In the genomic region with DNA sequence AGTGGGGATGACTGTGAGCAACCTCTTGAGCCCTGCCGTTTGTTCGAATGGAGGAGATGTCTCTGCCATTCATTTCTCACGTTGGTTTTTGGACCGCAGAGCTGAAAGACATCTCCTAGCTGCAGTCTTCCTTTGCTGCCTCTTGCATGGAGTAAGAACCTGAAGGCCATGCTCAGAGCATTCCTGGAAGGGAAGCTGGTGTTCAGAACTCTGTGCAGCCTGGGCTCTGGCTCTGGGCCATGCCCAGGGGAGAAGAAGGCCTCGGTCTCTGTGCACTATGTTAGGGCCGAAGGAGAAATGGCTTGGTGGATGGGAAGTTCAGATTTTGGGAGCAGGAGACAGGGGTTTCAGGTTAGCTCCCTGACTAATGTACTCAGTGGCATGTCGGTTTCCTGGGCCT, we compare ENCODE assay signal across 17 cellular contexts. TPM values are rescaled to one million over a fixed set of nuclear protein-coding genes. Genes with fewer than 3 reads are reported as not detected.
"Had no signal": no experiment of that assay in that cellular context is flagged by ENCODE, and none has a peak within 500 bp of the region (broad histone marks: within the 10 kb centered on the region; RNA-seq: fewer than 3 reads in every experiment).

No MANE protein-coding gene starts in this region.

- ATAC-seq: psoas muscle, sciatic nerve, T-cell had no signal

- H3K9ac ChIP-seq: SK-N-SH had no signal

- H3K9me3 ChIP-seq: psoas muscle, SK-N-SH, thyroid gland had no signal

- DNase-seq: activated CD4-positive, alpha-beta memory T cell treated with anti-CD3 and anti-CD28 coated beads for 36 hours; activated CD4-positive, alpha-beta T cell treated with anti-CD3 and anti-CD28 coated beads for 1 hour; activated naive CD4-positive, alpha-beta T cell; activated naive CD8-positive, alpha-beta T cell treated with anti-CD3 and anti-CD28 coated beads, Interleukin-2, amount 10 ng/mL, durations not matched to agents 7 days and 5 days; anterior cingulate cortex; brain microvascular endothelial cell; mesendoderm; nephron progenitor cell; occipital lobe; psoas muscle; SK-N-SH; stimulated activated CD4-positive, alpha-beta T cell treated with anti-CD3 and anti-CD28 coated beads, Interleukin-1b, Interleukin-23, amount 100 ng/mL, for 48 hours; T-cell; thyroid gland had no signal

- H3K4me3 ChIP-seq: psoas muscle, thyroid gland had no signal

- H3K27ac ChIP-seq: brain microvascular endothelial cell, psoas muscle, thyroid gland, VCaP had no signal

- H3K27me3 ChIP-seq: brain microvascular endothelial cell, thyroid gland had no signal

- H3K4me1 ChIP-seq: psoas muscle, thyroid gland had no signal

- H3K36me3 ChIP-seq: brain microvascular endothelial cell, thyroid gland had no signal

RNA-seq across cellular contexts. Expression of a gene that starts 22.9 kb away (rescaled TPM):
- total RNA-seq: activated naive CD8-positive, alpha-beta T cell treated with anti-CD3 and anti-CD28 coated beads, Interleukin-2, amount 10 ng/mL, durations not matched to agents 7 days and 5 days; dermis microvascular lymphatic vessel endothelial cell had no signal
